In genomic region chr19:6417713-6418561, GRCh38 we compare ENCODE assay signal across 1 cellular context.
TF ChIP-seq lines count a peak whose summit lies in the region.

No MANE protein-coding gene starts in this region.

TF ChIP-seq in K562, 482 proteins besides CTCF, POLR2A, EP300 and RAD21:
- TF ChIP-seq ZNF184 (CRISPR knock-in tag; IDR thresholded peaks at IDR 0.05) (no peak), MAZ (CRISPR knock-in tag; conservative IDR thresholded peaks at IDR 0.05 in 1 of 2, IDR thresholded peaks at IDR 0.05 in 1 of 2) (0 out of 4 replicates have a peak, but pooled peaks of 1 of the 2 experiments have one; percentile 31), PRPF4 (IDR thresholded peaks at IDR 0.05; ENCODE audit: insufficient read depth, low read depth, low read length, poor library complexity, severe bottlenecking) (no peak), ZBTB33 (CRISPR knock-in tag; IDR thresholded peaks at IDR 0.05) (peak; percentile 88), SIN3B (IDR thresholded peaks at IDR 0.05; ENCODE audit: low read depth) (no peak), POLR2G (IDR thresholded peaks at IDR 0.05; ENCODE audit: low read depth, low read length) (peak; percentile 59), MAFK (IDR thresholded peaks at IDR 0.05; ENCODE audit: low read length) (no peak), RBM22 (IDR thresholded peaks at IDR 0.05; ENCODE audit: low read depth, low read length, poor library complexity, severe bottlenecking) (peak; percentile 92), VEZF1 (CRISPR knock-in tag; IDR thresholded peaks at IDR 0.05) (peak; percentile 86), CREB3L1 (IDR thresholded peaks at IDR 0.05; ENCODE audit: borderline replicate concordance, low read depth) (no peak), RBFOX2 (IDR thresholded peaks at IDR 0.05; ENCODE audit: low read depth, low read length) (peak; percentile 57), ZNF586 (CRISPR knock-in tag; conservative IDR thresholded peaks at IDR 0.05) (no peak), E2F3 (CRISPR knock-in tag; IDR thresholded peaks at IDR 0.05) (no peak), SUPT5H (IDR thresholded peaks at IDR 0.05) (0 out of 2 replicates have a peak, but pooled peaks have one; percentile 9), ZNF740 (CRISPR knock-in tag; IDR thresholded peaks at IDR 0.05) (peak; percentile 73), ZNF740 (tag; IDR thresholded peaks at IDR 0.05) (peak in 1 of 2 experiments; percentile 31; a peak in 1 of 4 replicates), NR3C1 (CRISPR knock-in tag; IDR thresholded peaks at IDR 0.05) (no peak)
